ENCODE assay signal across 8 cellular contexts in the genomic region with DNA sequence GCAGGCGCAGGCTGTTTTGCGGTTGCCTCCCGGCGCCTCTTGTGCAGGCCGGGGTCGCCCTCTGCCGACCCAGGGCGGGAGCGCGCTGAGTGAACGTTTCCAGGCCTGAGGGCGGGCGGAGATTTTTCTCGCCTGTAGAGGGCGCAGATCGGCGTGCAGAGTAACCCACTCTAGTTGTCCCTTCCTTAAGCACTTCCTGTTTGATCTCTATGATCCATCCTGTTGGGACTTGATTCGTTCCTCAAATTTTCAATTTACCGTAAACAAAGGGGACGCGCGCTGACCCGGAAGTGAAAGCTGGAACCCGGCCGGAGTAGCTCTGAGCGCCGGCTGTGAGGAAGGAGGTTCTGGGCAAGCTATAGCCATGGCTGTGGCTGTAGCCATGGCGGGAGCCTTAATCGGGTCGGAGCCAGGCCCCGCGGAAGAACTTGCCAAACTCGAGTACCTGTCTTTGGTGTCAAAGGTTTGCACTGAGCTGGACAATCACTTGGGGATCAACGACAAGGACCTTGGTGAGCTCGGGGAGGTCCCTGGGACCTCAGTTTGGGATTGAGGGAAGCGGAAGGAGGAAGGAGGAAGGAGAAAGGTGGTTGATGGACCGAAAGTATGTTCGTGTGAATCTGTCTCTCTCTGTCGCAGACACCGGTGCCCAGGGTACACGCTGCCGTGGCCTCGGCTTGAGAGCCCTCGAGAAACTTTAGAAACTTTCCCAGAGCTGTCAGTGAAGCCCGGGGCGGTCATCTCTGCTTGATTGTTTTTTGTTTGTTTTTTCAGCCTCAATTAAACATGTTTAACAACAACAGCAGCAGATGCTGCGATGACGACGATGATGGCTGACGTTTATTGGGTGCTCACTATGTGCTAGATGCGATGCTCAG. TPM values are rescaled to one million over a fixed set of nuclear protein-coding genes. Genes with fewer than 3 reads are reported as not detected.
DNase-seq lines count a peak whose midpoint lies in the region; ATAC-seq lines count a peak whose summit lies in the region.

A gene (plus strand): TSS at position 302 of the 878 bp plus-strand sequence. CDS start 63 bp downstream, at position 365.

- ATAC-seq in GM19468 (IDR thresholded peaks at IDR 0.05; ENCODE audit: extremely low read depth, unreplicated experiment) (peak; percentile 87), memory B cell (ENCODE audit: low read depth) (peak; percentile 94)
- peak; percentile 97 for ATAC-seq in effector memory CD8-positive, alpha-beta T cell (replicated peaks)

- peak; percentile 97 for DNase-seq in COLO829 (ENCODE audit: low spot score)
- DNase-seq in HT-29 (ENCODE audit: low spot score) = peak; percentile 98
- DNase-seq in NOMO-1 (lab: John Stamatoyannopoulos, UW; ENCODE audit: unreplicated experiment in 2 of 2) = peak; percentile 97 to 99
- peak; percentile 96 to 98 for DNase-seq in activated CD8-positive, alpha-beta memory T cell treated with anti-CD3 and anti-CD28 coated beads for 4 hours (ENCODE audit: low read depth in 2 of 2)
- DNase-seq in effector memory CD8-positive, alpha-beta T cell = peak; percentile 99
- DNase-seq in memory B cell (ENCODE audit: low spot score in 2 of 2) = peak; percentile 100
- DNase-seq in stimulated activated CD8-positive, alpha-beta memory T cell treated with anti-CD3 and anti-CD28 coated beads, Interleukin-12 subunit alpha, Interleukin-12 subunit beta, amount 100 ng/mL, for 4 hours (ENCODE audit: low read depth) = peak; percentile 97

- H3K4me3 Mint-ChIP-seq in effector memory CD8-positive, alpha-beta T cell = peak within 1 kb of the TSS; percentile 100
- H3K4me3 Mint-ChIP-seq in memory B cell = peak within 1 kb of the TSS; percentile 98

- peak within 1 kb of the TSS; percentile 97 to 99 for H3K27ac Mint-ChIP-seq in effector memory CD8-positive, alpha-beta T cell
- peak within 1 kb of the TSS; percentile 99 for H3K27ac Mint-ChIP-seq in memory B cell

- H3K27me3 Mint-ChIP-seq in effector memory CD8-positive, alpha-beta T cell = no peaks in the 10 kb centered on the region
- H3K27me3 Mint-ChIP-seq in memory B cell = no peaks in the 10 kb centered on the region

- H3K9me3 Mint-ChIP-seq in effector memory CD8-positive, alpha-beta T cell = no peaks in the 10 kb centered on the region
- H3K9me3 Mint-ChIP-seq in memory B cell = no peaks in the 10 kb centered on the region

- H3K36me3 Mint-ChIP-seq in effector memory CD8-positive, alpha-beta T cell (ENCODE audit: insufficient read depth) = peaks cover 13% of the 10 kb centered on the region
- peaks cover 2% of the 10 kb centered on the region for H3K36me3 Mint-ChIP-seq in memory B cell

- peaks cover 14 to 19% of the 10 kb centered on the region in 2 donors for H3K4me1 Mint-ChIP-seq in effector memory CD8-positive, alpha-beta T cell (ENCODE audit: low read depth in 2 of 2)
- peaks cover 11% of the 10 kb centered on the region for H3K4me1 Mint-ChIP-seq in memory B cell

RNA-seq across cellular contexts. Expression of the gene that starts here (rescaled TPM):
- total RNA-seq in HT-29 (2014; rRNA removed; shearing (Covaris generic)) = 28.2 and 33.8 TPM in 2 replicates

Comparison
In these comparisons a context has a peak if more than half of its experiments do, and no peak if none do; other contexts are left out.
1. Peak in every context shown above with its lines: DNase-seq and ATAC-seq.